22 cellular contexts compared by ENCODE assay signal in genomic region chr15:90633361-90633760, GRCh38.
"Had no signal": no experiment of that assay in that cellular context is flagged by ENCODE, and none has a peak within 500 bp of the region (broad histone marks: within the 10 kb centered on the region; RNA-seq: fewer than 3 reads in every experiment).

No MANE protein-coding gene starts in this region.

- H3K27ac Mint-ChIP-seq: mesothelial cell of epicardium; stimulated activated naive B cell treated with anti-CD40 and anti-IgM and Interleukin-4, amounts not matched to agents 10 μg/mL and 1 μg/mL and 100 μg/mL, for 72 hours had no signal

- DNase-seq: activated gamma-delta T cell treated with Interleukin-2 at 50 U/mL for 16 hours; brain microvascular endothelial cell; effector memory CD4-positive, alpha-beta T cell; gastrocnemius medialis; hypothalamus; left ventricle myocardium inferior; naive thymus-derived CD8-positive, alpha-beta T cell; pancreas; right cardiac atrium; SHP77; stimulated activated CD4-positive, alpha-beta T cell treated with anti-CD3 and anti-CD28 coated beads, Interleukin-2, amount 100 ng/mL, for 24 hours; stimulated activated naive B cell treated with anti-CD40 and anti-IgM and Interleukin-4, amounts not matched to agents 10 μg/mL and 1 μg/mL and 100 μg/mL, for 72 hours; SW 1271; upper lobe of right lung had no signal

- H3K9me3 Mint-ChIP-seq: central memory CD8-positive, alpha-beta T cell; naive thymus-derived CD8-positive, alpha-beta T cell; stimulated activated naive B cell treated with anti-CD40 and anti-IgM and Interleukin-4, amounts not matched to agents 10 μg/mL and 1 μg/mL and 100 μg/mL, for 72 hours had no signal

- H3K27me3 Mint-ChIP-seq: central memory CD8-positive, alpha-beta T cell; naive thymus-derived CD8-positive, alpha-beta T cell; stimulated activated naive B cell treated with anti-CD40 and anti-IgM and Interleukin-4, amounts not matched to agents 10 μg/mL and 1 μg/mL and 100 μg/mL, for 72 hours had no signal

- H3K27ac ChIP-seq: ascending aorta, brain microvascular endothelial cell, gastrocnemius medialis, left ventricle myocardium inferior, pancreas, SK-N-MC, upper lobe of right lung, VCaP had no signal

- ATAC-seq: activated CD4-positive, CD25-positive, alpha-beta regulatory T cell treated with anti-CD3 and anti-CD28 coated beads, Interleukin-2, amount 50 U/mL, for 24 hours; gastrocnemius medialis; naive thymus-derived CD8-positive, alpha-beta T cell; pancreas; right cardiac atrium; stimulated activated naive B cell treated with anti-CD40 and anti-IgM and Interleukin-4, amounts not matched to agents 10 μg/mL and 1 μg/mL and 100 μg/mL, for 72 hours; upper lobe of right lung had no signal

- H3K9me3 ChIP-seq: ascending aorta, gastrocnemius medialis, left ventricle myocardium inferior, pancreas, upper lobe of right lung had no signal

- H3K4me1 ChIP-seq: ascending aorta, gastrocnemius medialis, left ventricle myocardium inferior, pancreas, upper lobe of right lung had no signal

- H3K4me3 ChIP-seq: ascending aorta, gastrocnemius medialis, left ventricle myocardium inferior, pancreas, SK-N-MC, skin epidermis, upper lobe of right lung had no signal

- H3K4me3 Mint-ChIP-seq: central memory CD8-positive, alpha-beta T cell; mesothelial cell of epicardium; naive thymus-derived CD8-positive, alpha-beta T cell; stimulated activated naive B cell treated with anti-CD40 and anti-IgM and Interleukin-4, amounts not matched to agents 10 μg/mL and 1 μg/mL and 100 μg/mL, for 72 hours; T-helper 2 cell treated with Interferon-gamma antibody and Interleukin-4, amounts not matched to agents 5 μg/mL and 100 μg/mL, for 36 hours had no signal

- H3K27me3 ChIP-seq: ascending aorta, brain microvascular endothelial cell, gastrocnemius medialis, pancreas, upper lobe of right lung had no signal

- H3K4me1 Mint-ChIP-seq: central memory CD8-positive, alpha-beta T cell; mesothelial cell of epicardium; stimulated activated naive B cell treated with anti-CD40 and anti-IgM and Interleukin-4, amounts not matched to agents 10 μg/mL and 1 μg/mL and 100 μg/mL, for 72 hours had no signal
